9 cellular contexts compared by ENCODE assay signal in the genomic region with DNA sequence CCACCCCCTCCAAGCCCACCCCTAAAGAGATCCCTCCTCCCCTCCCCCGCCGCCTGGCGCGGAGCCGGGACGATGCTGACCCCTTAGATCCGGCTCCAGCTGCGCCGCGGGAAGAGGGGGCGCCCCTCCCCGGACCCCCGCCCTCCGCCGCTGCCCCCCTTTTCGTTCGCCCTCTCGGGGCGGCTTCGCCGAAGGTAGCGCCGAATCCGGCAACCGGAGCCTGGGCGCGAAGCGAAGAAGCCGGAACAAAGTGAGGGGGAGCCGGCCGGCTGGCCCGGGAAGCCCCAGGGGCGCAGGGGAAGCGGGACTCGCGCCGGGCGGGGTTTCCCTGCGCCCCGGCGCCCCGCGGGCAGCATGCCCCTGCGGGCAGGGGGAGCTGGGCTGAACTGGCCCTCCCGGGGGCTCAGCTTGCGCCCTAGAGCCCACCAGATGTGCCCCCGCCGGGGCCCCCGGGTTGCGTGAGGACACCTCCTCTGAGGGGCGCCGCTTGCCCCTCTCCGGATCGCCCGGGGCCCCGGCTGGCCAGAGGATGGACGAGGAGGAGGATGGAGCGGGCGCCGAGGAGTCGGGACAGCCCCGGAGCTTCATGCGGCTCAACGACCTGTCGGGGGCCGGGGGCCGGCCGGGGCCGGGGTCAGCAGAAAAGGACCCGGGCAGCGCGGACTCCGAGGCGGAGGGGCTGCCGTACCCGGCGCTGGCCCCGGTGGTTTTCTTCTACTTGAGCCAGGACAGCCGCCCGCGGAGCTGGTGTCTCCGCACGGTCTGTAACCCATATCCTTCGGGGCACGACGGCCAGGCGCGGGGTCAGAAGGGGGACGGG. TPM values are rescaled to one million over a fixed set of nuclear protein-coding genes. Genes with fewer than 3 reads are reported as not detected.
DNase-seq lines count a peak whose midpoint lies in the region; ATAC-seq and TF ChIP-seq lines count a peak whose summit lies in the region.
"Had no signal": no experiment of that assay in that cellular context is flagged by ENCODE, and none has a peak within 500 bp of the region (broad histone marks: within the 10 kb centered on the region; RNA-seq: fewer than 3 reads in every experiment).

No MANE protein-coding gene starts in this region.

- ATAC-seq in HG02759 (IDR thresholded peaks at IDR 0.05; ENCODE audit: unreplicated experiment) = peak; percentile 25
- no peak for ATAC-seq in mucosa of descending colon

- TF ChIP-seq CTCF in GM06990 (IDR thresholded peaks at IDR 0.05; ENCODE audit: insufficient read depth, low read length, poor library complexity, severe bottlenecking) (no peak), ovary (IDR thresholded peaks at IDR 0.05) (no peak), mucosa of descending colon (IDR thresholded peaks at IDR 0.05) (no peak)

- H3K9me3 ChIP-seq in ovary (no peaks in the 10 kb centered on the region), mucosa of descending colon (no peaks in the 10 kb centered on the region)

- H3K4me1 ChIP-seq in ovary (ENCODE audit: insufficient read depth) (peaks cover 17% of the 10 kb centered on the region), mucosa of descending colon (ENCODE audit: low read depth) (peaks cover 30% of the 10 kb centered on the region)

- peaks cover 2% of the 10 kb centered on the region for H3K27me3 ChIP-seq in GM06990 (replicated peaks; ENCODE audit: control insufficient read depth, insufficient read depth, low read length)
- H3K27me3 ChIP-seq in ovary = no peaks in the 10 kb centered on the region

- H3K36me3 ChIP-seq in GM06990 (ENCODE audit: control insufficient read depth, insufficient read depth, low read length) = no peaks in the 10 kb centered on the region
- no peaks in the 10 kb centered on the region for H3K36me3 ChIP-seq in ovary
- H3K36me3 ChIP-seq in mucosa of descending colon (ENCODE audit: low read depth) = no peaks in the 10 kb centered on the region

- H3K27ac ChIP-seq in ovary = peak overlapping the region in 1 of 2 donors; percentile 32

- intact Hi-C loops in ovary (cut with DNase I) = no loop called here
- intact Hi-C loops in mucosa of descending colon (cut with DNase I, micrococcal nuclease) = no loop called here

- TF ChIP-seq POLR2A in ovary (IDR thresholded peaks at IDR 0.05) = no peak

- no peak for TF ChIP-seq EP300 in ovary (IDR thresholded peaks at IDR 0.05)

- H3K4me3 ChIP-seq in GM06990 (replicated peaks; ENCODE audit: low read depth, low read length) = peak overlapping the region; percentile 57
- H3K4me3 ChIP-seq in ovary = peak overlapping the region; percentile 51
- H3K4me3 ChIP-seq in mucosa of descending colon = no peak overlapping the region

- 1 to 4% (median 2%) methylated on average over 33 to 83 of the region's 89 CpGs for WGBS in ovary, 3 donors

- DNase-seq in GM06990 (ENCODE audit: extremely low read depth, insufficient read length) (no peak), ovary (peak in 4 of 5 donors; percentile 64 to 77 (median 74)), globus pallidus (ENCODE audit: low spot score) (no peak), retina (no peak), NOMO-1 treated with dmso at 0.1 percent for 144 hours (lab: John Stamatoyannopoulos, UW; ENCODE audit: unreplicated experiment) (no peak), mucosa of descending colon (no peak)
- DNase-seq in central memory CD4-positive, alpha-beta T cell = peak; percentile 13

RNA-seq across cellular contexts. Expression of gene CACNA1G, which starts 0.6 kb away (rescaled TPM):
- total RNA-seq in ovary (10 to 100 TPM in 3 of 7 donors, 1 to 10 TPM in 4; 1.9 to 39.1 (median 6.5) TPM), mucosa of descending colon (under 1 TPM; 0.07 to 0.32 (median 0.12) TPM)
- polyA plus RNA-seq in ovary = 1 to 10 TPM; 1.0 to 1.2 TPM

RNA-seq across cellular contexts. Expression of gene SPATA20, which starts 14.2 kb away (rescaled TPM):
- total RNA-seq in ovary = 10 to 100 TPM; 53.7 to 81.2 (median 62.6) TPM
- 10 to 100 TPM; 43.5 to 55.4 TPM for polyA plus RNA-seq in ovary
- total RNA-seq in mucosa of descending colon = 10 to 100 TPM; 54.3 to 95.3 (median 65.4) TPM

RNA-seq across cellular contexts. Expression of gene EPN3, which starts 28.6 kb away (rescaled TPM):
- total RNA-seq in ovary (10 to 100 TPM in 6 of 7 donors, 1 to 10 TPM in 1; 8.8 to 33.4 (median 22.4) TPM), mucosa of descending colon (10 to 100 TPM; 16.2 to 40.0 (median 27.4) TPM)
- 1 to 10 TPM; 6.2 to 7.3 TPM for polyA plus RNA-seq in ovary
- total RNA-seq: mononuclear cell had no signal

RNA-seq across cellular contexts. Expression of gene MYCBPAP, which starts 52.9 kb away (rescaled TPM):
- total RNA-seq in ovary = 1 to 10 TPM; 2.5 to 8.1 (median 4.5) TPM
- 1 to 10 TPM; 3.2 to 9.7 TPM for polyA plus RNA-seq in ovary
- 1 to 10 TPM; 1.6 to 3.4 (median 2.4) TPM for total RNA-seq in mucosa of descending colon

Comparison
In these comparisons a context has a peak if more than half of its experiments do, and no peak if none do; other contexts are left out.
1. DNase-seq: peak in central memory CD4-positive, alpha-beta T cell (single experiment) and ovary (4 of 5); none in GM06990 (single experiment), globus pallidus (single experiment), retina (single experiment), NOMO-1 treated with dmso at 0.1 percent for 144 hours (single experiment) and mucosa of descending colon (0 of 3).